In genomic region chr20:21516180-21516567, GRCh38 we compare ENCODE assay signal across 1 cellular context.
TF ChIP-seq lines count a peak whose summit lies in the region.

No MANE protein-coding gene starts in this region.

TF ChIP-seq in IMR-90, 13 proteins besides CTCF, POLR2A, EP300 and RAD21 (continued from another document):
- TF ChIP-seq MAZ (IDR thresholded peaks at IDR 0.05; ENCODE audit: borderline replicate concordance, low read depth, low read length), result no peak
- no peak for TF ChIP-seq ELK1 (IDR thresholded peaks at IDR 0.05; ENCODE audit: borderline replicate concordance, low read depth, low read length)
- TF ChIP-seq MAFK (IDR thresholded peaks at IDR 0.05; ENCODE audit: low read depth, low read length), result no peak
